Comparison of ENCODE assay signal across 8 cellular contexts in the genomic region with DNA sequence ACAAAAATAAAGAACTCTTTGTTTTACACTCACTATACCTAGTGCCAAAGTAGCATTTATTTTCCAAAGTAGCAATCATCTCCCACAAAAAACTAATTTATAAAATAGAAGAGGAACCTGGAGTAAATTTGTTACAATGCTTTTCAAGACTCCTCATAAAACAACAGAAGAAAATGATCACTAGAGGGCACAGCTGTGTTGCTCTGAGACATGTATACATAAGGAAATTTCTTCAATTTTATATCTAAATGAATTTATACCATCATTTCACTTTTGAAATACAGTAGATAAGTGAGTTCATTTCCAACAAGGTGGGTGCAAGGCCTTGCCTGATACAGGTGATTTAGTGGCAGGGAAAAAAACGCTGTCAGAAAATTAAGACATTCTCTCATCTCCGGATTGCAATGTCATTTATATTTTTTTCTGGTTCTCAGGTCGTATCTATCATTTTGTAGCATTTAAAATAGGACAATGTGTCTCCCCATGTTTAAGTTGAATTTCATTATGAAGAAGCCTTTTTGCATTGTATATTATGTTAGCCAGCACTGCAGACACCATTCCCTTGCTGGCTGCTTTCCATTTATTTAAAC. TPM values are rescaled to one million over a fixed set of nuclear protein-coding genes. Genes with fewer than 3 reads are reported as not detected.
A peak's percentile ranks its signal among the peaks of the same experiment; 100 is the strongest.
DNase-seq lines count a peak whose midpoint lies in the region; ATAC-seq lines count a peak whose summit lies in the region.

No MANE protein-coding gene starts in this region.

- H3K27ac ChIP-seq in CD4-positive, alpha-beta memory T cell (ENCODE audit: low read depth, low read length) = no peak overlapping the region

- H3K9me3 Mint-ChIP-seq in CD4-positive, alpha-beta memory T cell = no peaks in the 10 kb centered on the region

- no peak overlapping the region for H3K4me3 Mint-ChIP-seq in CD4-positive, alpha-beta memory T cell

- ATAC-seq in esophagus mucosa = peak; percentile 23
- ATAC-seq in sciatic nerve = peak; percentile 36

- POLR2A ChIA-PET in CD4-positive, alpha-beta memory T cell (lab: Charles Lee; ENCODE audit: partially characterized antibody) = no interaction called here

- H3K36me3 Mint-ChIP-seq in CD4-positive, alpha-beta memory T cell = no peaks in the 10 kb centered on the region

- intact Hi-C loops in sciatic nerve (cut with DNase I) = loop anchor here (10.0 kb wide), 1 partner anchor 159 kb away; no protein-coding TSS in a partner anchor
- intact Hi-C loops in CD4-positive, alpha-beta memory T cell (cut with micrococcal nuclease) = loop anchor here (5.0 kb wide), 1 partner anchor 156 kb away; no protein-coding TSS in a partner anchor

- H3K36me3 ChIP-seq in CD4-positive, alpha-beta memory T cell (ENCODE audit: insufficient read depth, low read length) = no peaks in the 10 kb centered on the region

- no peaks in the 10 kb centered on the region for H3K4me1 ChIP-seq in CD4-positive, alpha-beta memory T cell (ENCODE audit: insufficient read depth, low read length)

- H3K27me3 Mint-ChIP-seq in CD4-positive, alpha-beta memory T cell = peaks cover 0 to 6% of the 10 kb centered on the region in 2 donors

- CTCF ChIA-PET in CD4-positive, alpha-beta memory T cell (lab: Charles Lee; ENCODE audit: partially characterized antibody) = no interaction called here

- H3K9me3 ChIP-seq in CD4-positive, alpha-beta memory T cell (ENCODE audit: control insufficient read depth in 1 of 2, low read length in 2 of 2) = no peaks in the 10 kb centered on the region

- H3K27me3 ChIP-seq in CD4-positive, alpha-beta memory T cell (ENCODE audit: insufficient read depth, low read length) = no peaks in the 10 kb centered on the region

- H3K4me1 Mint-ChIP-seq in CD4-positive, alpha-beta memory T cell = no peaks in the 10 kb centered on the region

- no peak overlapping the region for H3K27ac Mint-ChIP-seq in CD4-positive, alpha-beta memory T cell

- DNase-seq in NCI-H2107 treated with DMSO at 0.1 percent for 48 hours (lab: John Stamatoyannopoulos, UW; ENCODE audit: unreplicated experiment) (peak; percentile 4), NCI-H2107 (lab: John Stamatoyannopoulos, UW) (no peak), NCI-H526 treated with DMSO at 0.1 percent for 48 hours (lab: John Stamatoyannopoulos, UW) (peak; percentile 27), sciatic nerve (ENCODE audit: low spot score) (no peak), NCI-H2227 treated with DMSO at 0.1 percent for 48 hours (lab: John Stamatoyannopoulos, UW) (no peak)
- DNase-seq in activated CD8-positive, alpha-beta memory T cell treated with anti-CD3 and anti-CD28 coated beads, Interleukin-2, amount 50 U/mL, for 48 hours = no peak
- no peak for DNase-seq in CD4-positive, alpha-beta memory T cell

- H3K4me3 ChIP-seq in CD4-positive, alpha-beta memory T cell (ENCODE audit: low read length in 2 of 2) = no peak overlapping the region

RNA-seq across cellular contexts. Expression of a gene that starts 25.3 kb away (rescaled TPM):
- total RNA-seq in esophagus mucosa (4.7 TPM), sciatic nerve (23.9 TPM)
- total RNA-seq in CD4-positive, alpha-beta memory T cell = under 1 TPM; 0.14 to 0.17 TPM
- under 1 TPM; 0.06 to 0.33 TPM for polyA plus RNA-seq in CD4-positive, alpha-beta memory T cell

Comparison
In these comparisons a context has a peak if more than half of its experiments do, and no peak if none do; other contexts are left out.
1. DNase-seq: peak in NCI-H2107 treated with DMSO at 0.1 percent for 48 hours (single experiment) and NCI-H526 treated with DMSO at 0.1 percent for 48 hours (single experiment); none in NCI-H2107 (single experiment), sciatic nerve (single experiment), NCI-H2227 treated with DMSO at 0.1 percent for 48 hours (single experiment), activated CD8-positive, alpha-beta memory T cell treated with anti-CD3 and anti-CD28 coated beads, Interleukin-2, amount 50 U/mL, for 48 hours (single experiment) and CD4-positive, alpha-beta memory T cell (0 of 5).